In the genomic region with DNA sequence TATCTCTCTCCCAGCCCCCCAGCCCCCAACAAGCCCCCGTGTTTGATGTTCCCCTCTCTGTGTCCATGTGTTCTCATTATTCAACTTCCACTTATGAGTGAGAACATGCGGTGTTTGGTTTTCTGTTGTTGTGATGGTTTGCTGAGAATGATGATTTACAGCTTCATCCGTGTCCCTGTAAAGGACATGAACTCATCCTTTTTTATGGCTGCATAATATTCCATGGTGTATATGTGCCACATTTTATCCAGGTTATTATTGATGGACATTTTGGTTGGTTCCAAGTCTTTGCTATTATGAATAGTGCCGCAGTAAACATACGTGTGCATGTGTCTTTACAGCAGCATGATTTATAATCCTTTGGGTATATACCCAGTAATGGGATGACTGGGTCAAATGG, we compare ENCODE assay signal across 2 cellular contexts. TPM values are rescaled to one million over a fixed set of nuclear protein-coding genes. Genes with fewer than 3 reads are reported as not detected.
A peak's percentile ranks its signal among the peaks of the same experiment; 100 is the strongest.
DNase-seq lines count a peak whose midpoint lies in the region; ATAC-seq, FAIRE-seq and TF ChIP-seq lines count a peak whose summit lies in the region.
"Not testable (repeated sequence)": the region's sequence is repeated elsewhere in the genome, so short reads cannot be mapped to it uniquely, and the experiment has no call there.

No MANE protein-coding gene starts in this region.

- TF ChIP-seq RAD21 in K562 (CRISPR knock-in tag; conservative IDR thresholded peaks at IDR 0.05 in 1 of 2, IDR thresholded peaks at IDR 0.05 in 1 of 2) = not testable (repeated sequence)

- not testable (repeated sequence) for DNase-seq in K562 (ENCODE audit: extremely low read depth in 1 of 4, low spot score in 3 of 4)

- H3K9me3 ChIP-seq in HEK293 (ENCODE audit: control insufficient read depth, insufficient read depth, low read depth, low read length); K562 (replicated peaks; ENCODE audit: control insufficient read depth, insufficient read depth, low read depth, low read length): not testable (repeated sequence)

- not testable (repeated sequence) for H3K27me3 ChIP-seq in K562 (ENCODE audit: control insufficient read depth in 2 of 2, insufficient read depth in 2 of 2, low read length in 2 of 2)

- FAIRE-seq in K562 (lab: Jason Lieb, UNC) = not testable (repeated sequence)

- CTCF ChIA-PET in HEK293 (lab: Yijun Ruan, JAX) = interaction anchor here (0.7 kb wide), 2 partner anchors 96 to 160 kb away, joined by 3 read pairs; no protein-coding TSS in a partner anchor
- CTCF ChIA-PET in K562 (lab: Yijun Ruan, JAX; ENCODE audit: low intra/inter-chr PET ratio) = not testable (repeated sequence)

- H3K36me3 ChIP-seq in HEK293 (ENCODE audit: control insufficient read depth in 2 of 2, insufficient read depth in 1 of 2, low read length in 2 of 2) = peaks cover 0 to 23% of the 10 kb centered on the region in 2 experiments; a peak in 2 of 3 replicates
- H3K36me3 ChIP-seq in K562 (ENCODE audit: control insufficient read depth, insufficient read depth, low read length) = peaks cover 23% of the 10 kb centered on the region; the same call in 2 of the 3 replicates

- H4K20me1 ChIP-seq in K562 (replicated peaks; ENCODE audit: control insufficient read depth, insufficient read depth, low read length) = not testable (repeated sequence)

- not testable (repeated sequence) for ATAC-seq in K562

- not testable (repeated sequence) for TF ChIP-seq CTCF in HEK293 (tag by site-specific recombination; IDR thresholded peaks at IDR 0.05); K562 (IDR thresholded peaks at IDR 0.05 in 2 of 3, conservative IDR thresholded peaks at IDR 0.05 in 1 of 3; ENCODE audit: insufficient read depth in 2 of 3, low read depth in 1 of 3, low read length in 3 of 3)

- H2AFZ ChIP-seq in K562 (ENCODE audit: low read depth, low read length) = not testable (repeated sequence)

- not testable (repeated sequence) for H3K9me1 ChIP-seq in K562 (ENCODE audit: control insufficient read depth, insufficient read depth, low read length)

- not testable (repeated sequence) for TF ChIP-seq EP300 in K562 (IDR thresholded peaks at IDR 0.05; ENCODE audit: low read length)

- H3K4me3 ChIP-seq in HEK293 (ENCODE audit: low read depth, low read length); K562: not testable (repeated sequence)

- H3K9ac ChIP-seq in K562 (ENCODE audit: insufficient read depth in 1 of 2, low read depth in 2 of 2, low read length in 2 of 2) = not testable (repeated sequence)

- not testable (repeated sequence) for H3K4me1 ChIP-seq in HEK293 (ENCODE audit: control insufficient read depth, insufficient read depth, low read length); K562 (replicated peaks in 1 of 2; ENCODE audit: control insufficient read depth in 2 of 2, insufficient read depth in 2 of 2, low read length in 2 of 2)

- not testable (repeated sequence) for BruUV-seq in K562 (replicated peaks; lab: Mats Ljungman, UMichigan)

- in situ Hi-C loops in K562 (cut with MboI) = not testable (repeated sequence)

- TF ChIP-seq POLR2A in K562 (conservative IDR thresholded peaks at IDR 0.05) = not testable (repeated sequence)

- H3K27ac ChIP-seq in HEK293 (ENCODE audit: extremely low read depth, low read depth, low read length); K562 (ENCODE audit: extremely low read depth, low read depth, low read length): not testable (repeated sequence)

- not testable (repeated sequence) for H3K79me2 ChIP-seq in K562 (ENCODE audit: control insufficient read depth, insufficient read depth, low read length)

- POLR2A ChIA-PET in HEK293 (lab: Yijun Ruan, JAX); K562 (lab: Yijun Ruan, JAX): not testable (repeated sequence)

- intact Hi-C loops in K562 (cut with micrococcal nuclease) = not testable (repeated sequence)

- H3K4me2 ChIP-seq in K562 (ENCODE audit: insufficient read depth, low read length) = not testable (repeated sequence)

- 93% methylated on average over 5 of the region's 5 CpGs for WGBS in K562 (ENCODE audit: insufficient coverage, low coverage, missing lambda C conversion rate)

TF ChIP-seq in HEK293, 187 proteins besides CTCF, POLR2A, EP300 and RAD21:
- peak; percentile 73; the same call in 1 of the 2 replicates for TF ChIP-seq ZNF146 (tag by site-specific recombination; IDR thresholded peaks at IDR 0.05)

TF ChIP-seq in K562, 482 proteins besides CTCF, POLR2A, EP300 and RAD21:
- TF ChIP-seq RBM25 (IDR thresholded peaks at IDR 0.05; ENCODE audit: low read depth, low read length, severe bottlenecking) = peak; percentile 3
- peak; percentile 88 for TF ChIP-seq ZNF146 (CRISPR knock-in tag; IDR thresholded peaks at IDR 0.05; ENCODE audit: unreplicated experiment)
- TF ChIP-seq KDM1A (IDR thresholded peaks at IDR 0.05) = 0 out of 4 replicates have a peak, but pooled peaks of 1 of the 2 experiments have one; percentile 17
- peak; percentile 26; the same call in 1 of the 2 replicates for TF ChIP-seq BCOR (IDR thresholded peaks at IDR 0.05)

RNA-seq across cellular contexts. Expression of a gene that starts 33.9 kb away (rescaled TPM):
- 41.8 and 56.7 TPM in 2 replicates for total RNA-seq in K562 (2011; cell fraction: chromatin; rRNA removed; ENCODE audit: low replicate concordance)
- total RNA-seq in K562 (2011; cell fraction: nucleolus; rRNA removed) = 52.4 and 57.4 TPM in 2 replicates
- total RNA-seq in K562 (2011; cell fraction: nucleoplasm; rRNA removed) = 60.9 and 68.8 TPM in 2 replicates
- total RNA-seq in K562 (2014; rRNA removed) = 37.1 and 38.5 TPM in 2 replicates
- total RNA-seq in K562 (2014; rRNA removed; fragmentation: Illumina TruSeq; extraction: Trizol) = 37.0 and 39.7 TPM in 2 replicates
- total RNA-seq in K562 (2015; rRNA removed; fragmentation: Illumina TruSeq; extraction: Trizol) = 22.3 and 26.0 TPM in 2 replicates
- 46.3 and 52.9 TPM in 2 replicates for total RNA-seq in K562 (2021)
- polyA plus RNA-seq in K562 (2011; rRNA removed) = 42.1 and 54.9 TPM in 2 replicates
- polyA plus RNA-seq in K562 (2011; cell fraction: cytosol; rRNA removed) = 27.6 and 38.7 TPM in 2 replicates
- 13.4 and 15.0 TPM in 2 replicates for polyA plus RNA-seq in K562 (2011; cell fraction: nucleus; rRNA removed)
- polyA plus RNA-seq in K562 (2012) = 22.3 and 31.3 TPM in 2 replicates
- polyA plus RNA-seq in K562 (2014; fragmentation: Illumina TruSeq; extraction: Trizol) = 26.6 and 34.6 TPM in 2 replicates
- polyA plus RNA-seq in K562 (2014; fragmentation: Nextera tagmentation; extraction: Ambion mirVana) = 10 to 100 TPM; 42.0 to 57.5 TPM
- polyA plus RNA-seq in K562 (2014; rRNA removed) = 26.4 and 30.9 TPM in 2 replicates
- 61.1 and 62.1 TPM in 2 replicates for polyA minus RNA-seq in K562 (2011; rRNA and poly(A)+ RNA removed)
- 45.0 and 51.4 TPM in 2 replicates for polyA minus RNA-seq in K562 (2011; cell fraction: cytosol; rRNA and poly(A)+ RNA removed)
- polyA minus RNA-seq in K562 (2011; cell fraction: nucleus; rRNA and poly(A)+ RNA removed) = 42.4 and 53.4 TPM in 2 replicates
